Comparison of ENCODE assay signal across 9 cellular contexts in genomic region chr1:207824691-207825090, GRCh38.
A peak's percentile ranks its signal among the peaks of the same experiment; 100 is the strongest.
DNase-seq lines count a peak whose midpoint lies in the region; ATAC-seq, FAIRE-seq and TF ChIP-seq lines count a peak whose summit lies in the region.
"Had no signal": no experiment of that assay in that cellular context is flagged by ENCODE, and none has a peak within 500 bp of the region (broad histone marks: within the 10 kb centered on the region; RNA-seq: fewer than 3 reads in every experiment).

No MANE protein-coding gene starts in this region.

- H3K9me3 Mint-ChIP-seq in activated CD8-positive, alpha-beta T cell treated with anti-CD3 and anti-CD28 coated beads, Interleukin-2, amount 10 ng/mL, durations not matched to agents 7 days and 5 days (ENCODE audit: insufficient read depth), result no peaks in the 10 kb centered on the region

- FAIRE-seq in GM19239 (lab: Jason Lieb, UNC), result peak; percentile 64

- H3K36me3 ChIP-seq in skeletal muscle tissue (ENCODE audit: control insufficient read depth in 3 of 3, insufficient read depth in 3 of 3, low read length in 3 of 3), result peaks cover 10 to 21% (median 13%) of the 10 kb centered on the region in 3 donors

- no peak for DNase-seq in GM19239 (ENCODE audit: insufficient read length, low spot score)
- no peak for DNase-seq in activated CD8-positive, alpha-beta T cell treated with anti-CD3 and anti-CD28 coated beads, Interleukin-2, amount 10 ng/mL, durations not matched to agents 7 days and 5 days
- peak; percentile 63 for DNase-seq in fibroblast of pulmonary artery (ENCODE audit: low read depth)
- no peak for DNase-seq in NCI-H748 (lab: John Stamatoyannopoulos, UW; ENCODE audit: unreplicated experiment)
- no peak for DNase-seq in COR-L47 (lab: John Stamatoyannopoulos, UW)
- no peak for DNase-seq in H4 (ENCODE audit: low spot score)
- DNase-seq: central memory CD4-positive, alpha-beta T cell had no signal

- H3K27ac Mint-ChIP-seq in activated CD8-positive, alpha-beta T cell treated with anti-CD3 and anti-CD28 coated beads, Interleukin-2, amount 10 ng/mL, durations not matched to agents 7 days and 5 days, result peak overlapping the region; percentile 98

- no peaks in the 10 kb centered on the region for H3K27me3 Mint-ChIP-seq in activated CD8-positive, alpha-beta T cell treated with anti-CD3 and anti-CD28 coated beads, Interleukin-2, amount 10 ng/mL, durations not matched to agents 7 days and 5 days (ENCODE audit: low read depth)

- peaks cover 76% of the 10 kb centered on the region for H3K4me1 Mint-ChIP-seq in activated CD8-positive, alpha-beta T cell treated with anti-CD3 and anti-CD28 coated beads, Interleukin-2, amount 10 ng/mL, durations not matched to agents 7 days and 5 days (ENCODE audit: low read depth)

- H3K4me3 Mint-ChIP-seq in activated CD8-positive, alpha-beta T cell treated with anti-CD3 and anti-CD28 coated beads, Interleukin-2, amount 10 ng/mL, durations not matched to agents 7 days and 5 days, result peak overlapping the region; percentile 82

- H3K9me3 ChIP-seq in skeletal muscle tissue (ENCODE audit: control insufficient read depth in 3 of 3, low read length in 3 of 3), result no peaks in the 10 kb centered on the region

- peak overlapping the region; percentile 97 to 100 (median 100) for H3K9ac ChIP-seq in skeletal muscle tissue (ENCODE audit: low read depth in 1 of 3, low read length in 3 of 3)

- H3K4me3 ChIP-seq in fibroblast of pulmonary artery (replicated peaks; ENCODE audit: low read depth, low read length), result no peak overlapping the region
- H3K4me3 ChIP-seq in skeletal muscle tissue (ENCODE audit: low read length in 3 of 3), result peak overlapping the region; percentile 2 to 96 (median 92)

- no peak for ATAC-seq in activated CD8-positive, alpha-beta T cell treated with anti-CD3 and anti-CD28 coated beads, Interleukin-2, amount 10 ng/mL, durations not matched to agents 7 days and 5 days
- ATAC-seq in GM18519 (IDR thresholded peaks at IDR 0.05; ENCODE audit: low FRiP score, unreplicated experiment), result no peak

- POLR2A ChIA-PET in activated CD8-positive, alpha-beta T cell treated with anti-CD3 and anti-CD28 coated beads, Interleukin-2, amount 10 ng/mL, durations not matched to agents 7 days and 5 days (lab: Charles Lee), result interaction anchor here (0.9 to 1.6 kb wide), 4 partner anchors 27 to 138 kb away, joined by 3 to 6 read pairs (median 6); no protein-coding TSS in a partner anchor

- no peaks in the 10 kb centered on the region for H3K27me3 ChIP-seq in skeletal muscle tissue (ENCODE audit: control insufficient read depth in 3 of 3, insufficient read depth in 3 of 3, low read length in 3 of 3)

- peak overlapping the region; percentile 100 for H3K27ac ChIP-seq in skeletal muscle tissue (ENCODE audit: low read depth, low read length)

- TF ChIP-seq CTCF in fibroblast of pulmonary artery (IDR thresholded peaks at IDR 0.05; ENCODE audit: low read length, missing control alignments), result no peak

- CTCF ChIA-PET in activated CD8-positive, alpha-beta T cell treated with anti-CD3 and anti-CD28 coated beads, Interleukin-2, amount 10 ng/mL, durations not matched to agents 7 days and 5 days (lab: Charles Lee), result interaction anchor here (1.3 to 25.7 kb wide), 6 partner anchors 10 to 140 kb away, joined by 3 to 656 read pairs (median 36); no protein-coding TSS in a partner anchor

- H3K4me1 ChIP-seq in skeletal muscle tissue (ENCODE audit: control insufficient read depth in 3 of 3, insufficient read depth in 3 of 3, low read length in 3 of 3), result peaks cover 71 to 76% (median 73%) of the 10 kb centered on the region in 3 donors

- H3K36me3 Mint-ChIP-seq in activated CD8-positive, alpha-beta T cell treated with anti-CD3 and anti-CD28 coated beads, Interleukin-2, amount 10 ng/mL, durations not matched to agents 7 days and 5 days (ENCODE audit: low read depth), result peaks cover 18% of the 10 kb centered on the region
